In the genomic region with DNA sequence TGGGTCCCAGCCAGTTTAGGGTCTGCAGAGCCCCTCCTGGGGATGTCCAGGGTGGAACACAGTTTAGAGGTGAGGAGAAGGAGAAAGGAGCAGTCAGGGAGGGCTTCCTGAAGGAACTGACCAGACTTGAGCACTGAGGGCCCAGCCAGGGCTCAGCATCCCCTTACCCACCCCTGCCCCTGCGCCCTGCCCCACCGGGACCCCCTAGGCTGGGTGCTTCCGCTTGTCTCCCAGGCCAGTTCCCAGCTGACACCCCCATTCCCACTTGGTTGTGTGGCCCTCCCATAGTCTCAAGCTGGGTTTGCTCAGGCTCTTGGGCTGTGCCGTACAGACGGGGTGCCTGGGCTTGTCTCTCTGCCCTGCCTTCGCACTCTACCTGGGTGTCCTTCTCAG, we compare ENCODE assay signal across 1 cellular context.
TF ChIP-seq lines count a peak whose summit lies in the region.

No MANE protein-coding gene starts in this region.

TF ChIP-seq in HepG2, 621 proteins besides CTCF, POLR2A, EP300 and RAD21:
- TF ChIP-seq PAX8 (CRISPR knock-in tag; IDR thresholded peaks at IDR 0.05; ENCODE audit: borderline replicate concordance) (no peak), ZFP1 (CRISPR knock-in tag; IDR thresholded peaks at IDR 0.05) (no peak), ZNF883 (CRISPR knock-in tag; IDR thresholded peaks at IDR 0.05; ENCODE audit: not compliant biosample characterization) (no peak), ZNF251 (CRISPR knock-in tag; IDR thresholded peaks at IDR 0.05) (no peak), ZNF256 (CRISPR knock-in tag; conservative IDR thresholded peaks at IDR 0.05) (no peak), ATF1 (CRISPR knock-in tag; IDR thresholded peaks at IDR 0.05) (no peak), NR3C1 (CRISPR knock-in tag; IDR thresholded peaks at IDR 0.05) (no peak), IRF2 (CRISPR knock-in tag; IDR thresholded peaks at IDR 0.05) (no peak), MYNN (CRISPR knock-in tag; IDR thresholded peaks at IDR 0.05; ENCODE audit: low read depth) (no peak), MED8 (CRISPR knock-in tag; IDR thresholded peaks at IDR 0.05; ENCODE audit: insufficient replicate concordance) (no peak), FOXO1 (CRISPR knock-in tag; IDR thresholded peaks at IDR 0.05) (no peak), ZNF530 (CRISPR knock-in tag; IDR thresholded peaks at IDR 0.05; ENCODE audit: low read depth) (no peak), ZEB1 (IDR thresholded peaks at IDR 0.05; ENCODE audit: insufficient replicate concordance, low read depth) (no peak), ZNF775 (CRISPR knock-in tag; IDR thresholded peaks at IDR 0.05; ENCODE audit: borderline replicate concordance) (no peak), ZNF331 (CRISPR knock-in tag; IDR thresholded peaks at IDR 0.05) (no peak), ZNF547 (CRISPR knock-in tag; IDR thresholded peaks at IDR 0.05) (no peak), JUN (CRISPR knock-in tag; IDR thresholded peaks at IDR 0.05) (no peak), MXD4 (CRISPR knock-in tag; IDR thresholded peaks at IDR 0.05) (no peak)
- TF ChIP-seq, protein P1, sequence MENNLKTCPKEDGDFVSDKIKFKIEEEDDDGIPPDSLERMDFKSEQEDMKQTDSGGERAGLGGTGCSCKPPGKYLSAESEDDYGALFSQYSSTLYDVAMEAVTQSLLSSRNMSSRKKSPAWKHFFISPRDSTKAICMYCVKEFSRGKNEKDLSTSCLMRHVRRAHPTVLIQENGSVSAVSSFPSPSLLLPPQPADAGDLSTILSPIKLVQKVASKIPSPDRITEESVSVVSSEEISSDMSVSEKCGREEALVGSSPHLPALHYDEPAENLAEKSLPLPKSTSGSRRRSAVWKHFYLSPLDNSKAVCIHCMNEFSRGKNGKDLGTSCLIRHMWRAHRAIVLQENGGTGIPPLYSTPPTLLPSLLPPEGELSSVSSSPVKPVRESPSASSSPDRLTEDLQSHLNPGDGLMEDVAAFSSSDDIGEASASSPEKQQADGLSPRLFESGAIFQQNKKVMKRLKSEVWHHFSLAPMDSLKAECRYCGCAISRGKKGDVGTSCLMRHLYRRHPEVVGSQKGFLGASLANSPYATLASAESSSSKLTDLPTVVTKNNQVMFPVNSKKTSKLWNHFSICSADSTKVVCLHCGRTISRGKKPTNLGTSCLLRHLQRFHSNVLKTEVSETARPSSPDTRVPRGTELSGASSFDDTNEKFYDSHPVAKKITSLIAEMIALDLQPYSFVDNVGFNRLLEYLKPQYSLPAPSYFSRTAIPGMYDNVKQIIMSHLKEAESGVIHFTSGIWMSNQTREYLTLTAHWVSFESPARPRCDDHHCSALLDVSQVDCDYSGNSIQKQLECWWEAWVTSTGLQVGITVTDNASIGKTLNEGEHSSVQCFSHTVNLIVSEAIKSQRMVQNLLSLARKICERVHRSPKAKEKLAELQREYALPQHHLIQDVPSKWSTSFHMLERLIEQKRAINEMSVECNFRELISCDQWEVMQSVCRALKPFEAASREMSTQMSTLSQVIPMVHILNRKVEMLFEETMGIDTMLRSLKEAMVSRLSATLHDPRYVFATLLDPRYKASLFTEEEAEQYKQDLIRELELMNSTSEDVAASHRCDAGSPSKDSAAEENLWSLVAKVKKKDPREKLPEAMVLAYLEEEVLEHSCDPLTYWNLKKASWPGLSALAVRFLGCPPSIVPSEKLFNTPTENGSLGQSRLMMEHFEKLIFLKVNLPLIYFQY (CRISPR knock-in tag; IDR thresholded peaks at IDR 0.05; ENCODE audit: borderline replicate concordance), result no peak
- TF ChIP-seq, protein P2, sequence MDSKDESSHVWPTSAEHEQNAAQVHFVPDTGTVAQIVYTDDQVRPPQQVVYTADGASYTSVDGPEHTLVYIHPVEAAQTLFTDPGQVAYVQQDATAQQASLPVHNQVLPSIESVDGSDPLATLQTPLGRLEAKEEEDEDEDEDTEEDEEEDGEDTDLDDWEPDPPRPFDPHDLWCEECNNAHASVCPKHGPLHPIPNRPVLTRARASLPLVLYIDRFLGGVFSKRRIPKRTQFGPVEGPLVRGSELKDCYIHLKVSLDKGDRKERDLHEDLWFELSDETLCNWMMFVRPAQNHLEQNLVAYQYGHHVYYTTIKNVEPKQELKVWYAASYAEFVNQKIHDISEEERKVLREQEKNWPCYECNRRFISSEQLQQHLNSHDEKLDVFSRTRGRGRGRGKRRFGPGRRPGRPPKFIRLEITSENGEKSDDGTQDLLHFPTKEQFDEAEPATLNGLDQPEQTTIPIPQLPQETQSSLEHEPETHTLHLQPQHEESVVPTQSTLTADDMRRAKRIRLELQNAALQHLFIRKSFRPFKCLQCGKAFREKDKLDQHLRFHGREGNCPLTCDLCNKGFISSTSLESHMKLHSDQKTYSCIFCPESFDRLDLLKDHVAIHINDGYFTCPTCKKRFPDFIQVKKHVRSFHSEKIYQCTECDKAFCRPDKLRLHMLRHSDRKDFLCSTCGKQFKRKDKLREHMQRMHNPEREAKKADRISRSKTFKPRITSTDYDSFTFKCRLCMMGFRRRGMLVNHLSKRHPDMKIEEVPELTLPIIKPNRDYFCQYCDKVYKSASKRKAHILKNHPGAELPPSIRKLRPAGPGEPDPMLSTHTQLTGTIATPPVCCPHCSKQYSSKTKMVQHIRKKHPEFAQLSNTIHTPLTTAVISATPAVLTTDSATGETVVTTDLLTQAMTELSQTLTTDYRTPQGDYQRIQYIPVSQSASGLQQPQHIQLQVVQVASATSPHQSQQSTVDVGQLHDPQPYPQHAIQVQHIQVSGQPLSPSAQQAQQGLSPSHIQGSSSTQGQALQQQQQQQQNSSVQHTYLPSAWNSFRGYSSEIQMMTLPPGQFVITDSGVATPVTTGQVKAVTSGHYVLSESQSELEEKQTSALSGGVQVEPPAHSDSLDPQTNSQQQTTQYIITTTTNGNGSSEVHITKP (CRISPR knock-in tag; IDR thresholded peaks at IDR 0.05; ENCODE audit: low read depth), result no peak
